In genomic region chr22:19477321-19478085, GRCh38 we compare ENCODE assay signal across 8 cellular contexts. TPM values are rescaled to one million over a fixed set of nuclear protein-coding genes. Genes with fewer than 3 reads are reported as not detected.
DNase-seq lines count a peak whose midpoint lies in the region; TF ChIP-seq lines count a peak whose summit lies in the region.

No MANE protein-coding gene starts in this region.

- peaks cover 15% of the 10 kb centered on the region for H3K36me3 ChIP-seq in CD4-positive, alpha-beta memory T cell (ENCODE audit: insufficient read depth, low read length)
- H3K36me3 ChIP-seq in KMS-11 (ENCODE audit: insufficient read depth) (no peaks in the 10 kb centered on the region), mucosa of stomach (ENCODE audit: control insufficient read depth, insufficient read depth, low read length) (peaks cover 11% of the 10 kb centered on the region)

- H3K9me3 Mint-ChIP-seq in CD4-positive, alpha-beta memory T cell = no peaks in the 10 kb centered on the region
- no peaks in the 10 kb centered on the region for H3K9me3 Mint-ChIP-seq in MCF 10A (ENCODE audit: unreplicated experiment)

- peak overlapping the region; percentile 73 to 99 (median 88) for H3K27ac Mint-ChIP-seq in CD4-positive, alpha-beta memory T cell
- H3K27ac Mint-ChIP-seq in MCF 10A (ENCODE audit: low read depth, unreplicated experiment) = peak overlapping the region; percentile 100

- peak overlapping the region; percentile 62 to 83 for H3K4me3 ChIP-seq in CD4-positive, alpha-beta memory T cell (ENCODE audit: low read length in 2 of 2)
- H3K4me3 ChIP-seq in KMS-11 (IDR thresholded peaks at IDR 0.05; ENCODE audit: insufficient read depth, low read depth, low read length) (no peak overlapping the region), mucosa of stomach (ENCODE audit: low read length) (peak overlapping the region; percentile 80)

- H3K4me1 Mint-ChIP-seq in CD4-positive, alpha-beta memory T cell = peaks cover 21 to 46% (median 35%) of the 10 kb centered on the region in 4 donors
- H3K4me1 Mint-ChIP-seq in MCF 10A (ENCODE audit: insufficient read depth, unreplicated experiment) = peaks cover 32% of the 10 kb centered on the region

- H3K27me3 ChIP-seq in CD4-positive, alpha-beta memory T cell (ENCODE audit: insufficient read depth, low read length) = no peaks in the 10 kb centered on the region
- H3K27me3 ChIP-seq in KMS-11 (ENCODE audit: insufficient read depth, low read depth) (no peaks in the 10 kb centered on the region), mucosa of stomach (ENCODE audit: control insufficient read depth, insufficient read depth, low read length) (no peaks in the 10 kb centered on the region)

- POLR2A ChIA-PET in CD4-positive, alpha-beta memory T cell (lab: Charles Lee; ENCODE audit: partially characterized antibody) = interaction anchor here (0.5 to 3.9 kb wide), 12 partner anchors 11 to 369 kb away, joined by 3 to 47 read pairs (median 4); partner anchors contain the start of genes C22orf39, DGCR2, ESS2 and HIRA
- POLR2A ChIA-PET in MCF 10A (lab: Yijun Ruan, JAX) = interaction anchor here (0.6 to 5.5 kb wide), 15 partner anchors 10 to 333 kb away, joined by 3 to 59 read pairs (median 8); partner anchors contain the start of genes C22orf39, CLTCL1, ESS2 and HIRA

- peaks cover 18% of the 10 kb centered on the region for H3K4me1 ChIP-seq in CD4-positive, alpha-beta memory T cell (ENCODE audit: insufficient read depth, low read length)
- H3K4me1 ChIP-seq in KMS-11 (ENCODE audit: low read depth, poor library complexity, severe bottlenecking) (peaks cover 33% of the 10 kb centered on the region), mucosa of stomach (ENCODE audit: control insufficient read depth, insufficient read depth, low read length) (no peaks in the 10 kb centered on the region)

- H3K27me3 Mint-ChIP-seq in CD4-positive, alpha-beta memory T cell = no peaks in the 10 kb centered on the region
- no peaks in the 10 kb centered on the region for H3K27me3 Mint-ChIP-seq in MCF 10A (ENCODE audit: insufficient read depth, unreplicated experiment)

- BruUV-seq in MCF 10A (replicated peaks; lab: Mats Ljungman, UMichigan) = no TSS peak

- peaks cover 63% of the 10 kb centered on the region for H3K79me2 ChIP-seq in KMS-11 (ENCODE audit: insufficient read depth, low read depth)

- CTCF ChIA-PET in CD4-positive, alpha-beta memory T cell (lab: Charles Lee; ENCODE audit: partially characterized antibody) = interaction anchor here (0.7 to 3.6 kb wide), 8 partner anchors 12 to 370 kb away, joined by 3 to 19 read pairs (median 4); partner anchors contain the start of genes ESS2 and HIRA
- CTCF ChIA-PET in MCF 10A (lab: Yijun Ruan, JAX) = interaction anchor here (0.6 to 2.7 kb wide), 14 partner anchors 8 to 333 kb away, joined by 3 to 26 read pairs (median 3); partner anchors contain the start of gene ESS2

- no peaks in the 10 kb centered on the region for H3K9me3 ChIP-seq in CD4-positive, alpha-beta memory T cell (ENCODE audit: control insufficient read depth in 1 of 2, low read length in 2 of 2)
- no peaks in the 10 kb centered on the region for H3K9me3 ChIP-seq in mucosa of stomach (ENCODE audit: control insufficient read depth, low read length)

- H3K4me3 Mint-ChIP-seq in CD4-positive, alpha-beta memory T cell = peak overlapping the region; percentile 65 to 98 (median 92)
- peak overlapping the region; percentile 96 for H3K4me3 Mint-ChIP-seq in MCF 10A (ENCODE audit: unreplicated experiment)

- intact Hi-C loops in CD4-positive, alpha-beta memory T cell (cut with micrococcal nuclease) = loop anchor here (1.0 to 2.0 kb wide), 3 partner anchors 119 to 371 kb away; no protein-coding TSS in a partner anchor
- intact Hi-C loops in MCF 10A (cut with micrococcal nuclease) = no loop called here

- TF ChIP-seq CTCF in KMS-11 (conservative IDR thresholded peaks at IDR 0.05; ENCODE audit: low read depth, low read length) (no peak), MCF 10A (IDR thresholded peaks at IDR 0.05; ENCODE audit: unreplicated experiment) (peak; percentile 23)

- no peak overlapping the region for H2AFZ ChIP-seq in KMS-11 (ENCODE audit: low read depth)

- H3K9ac ChIP-seq in KMS-11 (peak overlapping the region; percentile 97; the same call in 1 of the 2 replicates), mucosa of stomach (ENCODE audit: low read length) (peak overlapping the region; percentile 77)

- H4K20me1 ChIP-seq in KMS-11 (ENCODE audit: insufficient read depth) = no peaks in the 10 kb centered on the region; the same call in 1 of the 2 replicates

- H3K27ac ChIP-seq in CD4-positive, alpha-beta memory T cell (ENCODE audit: low read depth, low read length) = peak overlapping the region; percentile 96
- peak overlapping the region; percentile 98; the same call in 1 of the 2 replicates for H3K27ac ChIP-seq in KMS-11

- peaks cover 17 to 36% of the 10 kb centered on the region in 2 donors for H3K36me3 Mint-ChIP-seq in CD4-positive, alpha-beta memory T cell
- H3K36me3 Mint-ChIP-seq in MCF 10A (ENCODE audit: insufficient read depth, unreplicated experiment) = peaks cover 30% of the 10 kb centered on the region

- in situ Hi-C loops in G401 (cut with HindIII; ENCODE audit: low sequenced_read_pairs) = no loop called here

- DNase-seq in CD4-positive, alpha-beta memory T cell = peak in 4 of 5 donors; percentile 11 to 24 (median 18)
- DNase-seq in MCF 10A (ENCODE audit: unreplicated experiment) (peak; percentile 14), NCI-H1092 treated with DMSO at 0.1 percent for 48 hours (lab: John Stamatoyannopoulos, UW) (no peak), G401 (ENCODE audit: low spot score) (no peak), NCI-H2107 treated with DMSO at 0.1 percent for 48 hours (lab: John Stamatoyannopoulos, UW; ENCODE audit: unreplicated experiment) (no peak), NCI-H345 (lab: John Stamatoyannopoulos, UW) (no peak)

- peak overlapping the region; percentile 77 for H3K4me2 ChIP-seq in KMS-11

RNA-seq across cellular contexts. Expression of gene UFD1, which starts 1.5 kb away (rescaled TPM):
- total RNA-seq in CD4-positive, alpha-beta memory T cell = 10 to 100 TPM; 42.0 to 48.7 TPM
- polyA plus RNA-seq in CD4-positive, alpha-beta memory T cell = 100 to 1,000 TPM in 1 of 2 donors, 10 to 100 TPM in 1; 81.3 to 126 TPM
- total RNA-seq in MCF 10A (2022) = 62.3 and 64.4 TPM in 2 replicates
- total RNA-seq in G401 (2014; rRNA removed; shearing (Covaris generic)) = 74.1 and 84.8 TPM in 2 replicates

RNA-seq across cellular contexts. Expression of gene CDC45, which starts 2.2 kb away (rescaled TPM):
- total RNA-seq in CD4-positive, alpha-beta memory T cell = under 1 TPM; 0.53 to 0.64 TPM
- under 1 TPM in 1 of 2 donors, not detected in 1; 0.57 TPM for polyA plus RNA-seq in CD4-positive, alpha-beta memory T cell
- total RNA-seq in MCF 10A (2022) = 7.5 and 18.6 TPM in 2 replicates
- total RNA-seq in G401 (2014; rRNA removed; shearing (Covaris generic)) = 43.4 and 46.7 TPM in 2 replicates

RNA-seq across cellular contexts. Expression of gene C22orf39, which starts 30.0 kb away (rescaled TPM):
- total RNA-seq in CD4-positive, alpha-beta memory T cell = 10 to 100 TPM; 40.5 TPM
- 10 to 100 TPM; 57.3 to 58.3 TPM for polyA plus RNA-seq in CD4-positive, alpha-beta memory T cell
- 19.1 and 22.2 TPM in 2 replicates for total RNA-seq in MCF 10A (2022)
- 60.2 and 63.3 TPM in 2 replicates for total RNA-seq in G401 (2014; rRNA removed; shearing (Covaris generic))

RNA-seq across cellular contexts. Expression of gene MRPL40, which starts 45.2 kb away (rescaled TPM):
- total RNA-seq in CD4-positive, alpha-beta memory T cell = 10 to 100 TPM; 16.2 to 16.8 TPM
- polyA plus RNA-seq in CD4-positive, alpha-beta memory T cell = 10 to 100 TPM; 56.1 to 79.3 TPM
- total RNA-seq in MCF 10A (2022) = 51.9 and 66.7 TPM in 2 replicates
- total RNA-seq in G401 (2014; rRNA removed; shearing (Covaris generic)) = 48.9 and 61.5 TPM in 2 replicates

RNA-seq across cellular contexts. Expression of gene HIRA, which starts 46.0 kb away (rescaled TPM):
- total RNA-seq in CD4-positive, alpha-beta memory T cell = 10 to 100 TPM; 27.3 to 30.8 TPM
- polyA plus RNA-seq in CD4-positive, alpha-beta memory T cell = 1 to 10 TPM; 1.4 to 7.9 TPM
- 22.0 and 24.3 TPM in 2 replicates for total RNA-seq in MCF 10A (2022)
- total RNA-seq in G401 (2014; rRNA removed; shearing (Covaris generic)) = 41.5 and 45.5 TPM in 2 replicates

Comparison
In these comparisons a context has a peak if more than half of its experiments do, and no peak if none do; other contexts are left out.
1. DNase-seq: peak in CD4-positive, alpha-beta memory T cell (4 of 5) and MCF 10A (single experiment); none in NCI-H1092 treated with DMSO at 0.1 percent for 48 hours (single experiment), G401 (single experiment), NCI-H2107 treated with DMSO at 0.1 percent for 48 hours (single experiment) and NCI-H345 (single experiment).